Comparison of ENCODE assay signal across 18 cellular contexts in the genomic region with DNA sequence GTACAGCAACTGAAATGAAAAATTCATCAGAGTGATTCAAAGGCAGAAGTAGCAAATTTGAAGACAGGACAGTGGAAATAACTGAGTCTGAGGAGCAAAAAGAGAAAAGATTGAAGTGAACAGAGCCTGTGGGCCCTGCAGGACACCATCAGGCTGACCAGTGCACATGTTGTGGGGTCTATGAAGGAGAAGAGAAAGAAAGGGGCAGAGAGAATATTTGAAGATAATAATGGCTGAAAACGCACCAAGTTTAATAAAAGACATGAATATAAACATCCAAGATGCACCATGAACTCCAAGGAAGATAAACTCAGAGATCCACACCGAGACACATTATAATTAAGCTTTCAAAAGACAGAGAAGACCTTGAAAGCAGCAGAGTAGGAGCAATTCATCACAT. TPM values are rescaled to one million over a fixed set of nuclear protein-coding genes. Genes with fewer than 3 reads are reported as not detected.
DNase-seq lines count a peak whose midpoint lies in the region; ATAC-seq and TF ChIP-seq lines count a peak whose summit lies in the region.
"Had no signal": no experiment of that assay in that cellular context is flagged by ENCODE, and none has a peak within 500 bp of the region (broad histone marks: within the 10 kb centered on the region; RNA-seq: fewer than 3 reads in every experiment).

No MANE protein-coding gene starts in this region.

- no peak overlapping the region for H3K14ac ChIP-seq in mesenchymal stem cell (ENCODE audit: low read length in 2 of 2)

- H3K4me1 ChIP-seq in BLaER1 (peaks cover 65% of the 10 kb centered on the region), HEK293 (ENCODE audit: control insufficient read depth, insufficient read depth, low read length) (no peaks in the 10 kb centered on the region), mesenchymal stem cell (ENCODE audit: control insufficient read depth, insufficient read depth, low read depth, low read length) (peaks cover 3% of the 10 kb centered on the region)

- H3K27ac Mint-ChIP-seq in activated CD8-positive, alpha-beta T cell treated with anti-CD3 and anti-CD28 coated beads for 36 hours, result no peak overlapping the region
- H3K27ac Mint-ChIP-seq: CD8-positive, alpha-beta T cell; H9 had no signal

- TF ChIP-seq CTCF in HEK293 (tag by site-specific recombination; IDR thresholded peaks at IDR 0.05), result no peak
- TF ChIP-seq CTCF in activated CD8-positive, alpha-beta T cell treated with anti-CD3 and anti-CD28 coated beads for 36 hours (IDR thresholded peaks at IDR 0.05), result no peak

- no peak overlapping the region for H2AFZ ChIP-seq in mesenchymal stem cell (ENCODE audit: low read depth, low read length)

- H4K20me1 ChIP-seq in BLaER1, result peaks cover 8% of the 10 kb centered on the region; the same call in 1 of the 2 replicates

- no peaks in the 10 kb centered on the region for H3K9me3 Mint-ChIP-seq in activated CD8-positive, alpha-beta T cell treated with anti-CD3 and anti-CD28 coated beads for 36 hours
- H3K9me3 Mint-ChIP-seq: CD8-positive, alpha-beta T cell had no signal

- H3K4me2 ChIP-seq in BLaER1 (peak overlapping the region; percentile 71), mesenchymal stem cell (ENCODE audit: low read length, poor library complexity, severe bottlenecking) (no peak overlapping the region)

- H3K4me1 Mint-ChIP-seq in activated CD8-positive, alpha-beta T cell treated with anti-CD3 and anti-CD28 coated beads for 36 hours (ENCODE audit: low read depth), result peaks cover 12% of the 10 kb centered on the region
- H3K4me1 Mint-ChIP-seq: H9 had no signal

- H3K4ac ChIP-seq in mesenchymal stem cell (ENCODE audit: low read depth in 1 of 2, low read length in 2 of 2), result no peak overlapping the region

- H3K4me3 Mint-ChIP-seq in activated CD8-positive, alpha-beta T cell treated with anti-CD3 and anti-CD28 coated beads for 36 hours, result no peak overlapping the region
- H3K4me3 Mint-ChIP-seq: CD8-positive, alpha-beta T cell; H9 had no signal

- no peak overlapping the region for H3K23ac ChIP-seq in mesenchymal stem cell (ENCODE audit: low read length in 2 of 2)

- no peak overlapping the region for H2BK12ac ChIP-seq in mesenchymal stem cell (ENCODE audit: low read length in 2 of 2)

- no peak overlapping the region for H2BK15ac ChIP-seq in mesenchymal stem cell (ENCODE audit: low read depth, poor library complexity, severe bottlenecking)

- H3K36me3 ChIP-seq in BLaER1 (peaks cover 46% of the 10 kb centered on the region), HEK293 (ENCODE audit: control insufficient read depth in 2 of 2, insufficient read depth in 1 of 2, low read length in 2 of 2) (peaks cover 0 to 45% of the 10 kb centered on the region in 2 experiments; a peak in 1 of 3 replicates), mesenchymal stem cell (ENCODE audit: control insufficient read depth in 1 of 2, insufficient read depth in 2 of 2, low read depth in 1 of 2, low read length in 2 of 2) (peaks cover 27 to 42% of the 10 kb centered on the region in 2 experiments)

- WGBS in mesenchymal stem cell, result 100% methylated on average over 2 of the region's 2 CpGs

- DNase-seq in mesenchymal stem cell, result no peak
- no peak for DNase-seq in amniotic stem cell (lab: John Stamatoyannopoulos, UW)
- no peak for DNase-seq in activated CD8-positive, alpha-beta T cell treated with anti-CD3 and anti-CD28 coated beads for 36 hours
- DNase-seq in NCI-H748 treated with DMSO at 0.1 percent for 48 hours (lab: John Stamatoyannopoulos, UW), result no peak
- DNase-seq: ACHN; Calu3; CD8-positive, alpha-beta T cell; DND-41; EL; H9; IMR-90; KBM-7 had no signal

- no peak overlapping the region for H2BK5ac ChIP-seq in mesenchymal stem cell (ENCODE audit: low read depth, low read length, poor library complexity, severe bottlenecking)

- H4K91ac ChIP-seq in mesenchymal stem cell (ENCODE audit: low read length), result no peak overlapping the region

- POLR2A ChIA-PET in HEK293 (lab: Yijun Ruan, JAX), result no interaction called here
- POLR2A ChIA-PET in activated CD8-positive, alpha-beta T cell treated with anti-CD3 and anti-CD28 coated beads for 36 hours (lab: Charles Lee), result no interaction called here

- no peaks in the 10 kb centered on the region for H3K27me3 ChIP-seq in BLaER1
- no peaks in the 10 kb centered on the region for H3K27me3 ChIP-seq in mesenchymal stem cell (ENCODE audit: control insufficient read depth in 1 of 2, insufficient read depth in 1 of 2, low read length in 2 of 2)

- H3K18ac ChIP-seq in mesenchymal stem cell (ENCODE audit: low read depth in 1 of 2, low read length in 2 of 2), result no peak overlapping the region

- no peak overlapping the region for H2BK120ac ChIP-seq in mesenchymal stem cell (ENCODE audit: low read depth, low read length)

- no peak overlapping the region for H4K8ac ChIP-seq in mesenchymal stem cell (ENCODE audit: low read length)

- H3K9me3 ChIP-seq in BLaER1, result peaks cover 12% of the 10 kb centered on the region
- no peaks in the 10 kb centered on the region for H3K9me3 ChIP-seq in HEK293 (ENCODE audit: control insufficient read depth, insufficient read depth, low read depth, low read length)
- H3K9me3 ChIP-seq in mesenchymal stem cell (ENCODE audit: control insufficient read depth, low read length), result no peaks in the 10 kb centered on the region

- no peak overlapping the region for H2AK5ac ChIP-seq in mesenchymal stem cell (ENCODE audit: low read length, severe bottlenecking)

- intact Hi-C loops in activated CD8-positive, alpha-beta T cell treated with anti-CD3 and anti-CD28 coated beads for 36 hours (cut with micrococcal nuclease), result no loop called here

- H3K9ac ChIP-seq in BLaER1 (no peak overlapping the region), mesenchymal stem cell (ENCODE audit: low read length) (no peak overlapping the region)

- H3K27ac ChIP-seq in BLaER1 (no peak overlapping the region), HEK293 (ENCODE audit: extremely low read depth, low read depth, low read length) (no peak overlapping the region), mesenchymal stem cell (ENCODE audit: low read length, poor library complexity, severe bottlenecking) (peak overlapping the region; percentile 35)
- H3K27ac ChIP-seq: HL-60 had no signal

- H3K27me3 Mint-ChIP-seq in activated CD8-positive, alpha-beta T cell treated with anti-CD3 and anti-CD28 coated beads for 36 hours, result no peaks in the 10 kb centered on the region

- peaks cover 23% of the 10 kb centered on the region for H3K79me1 ChIP-seq in mesenchymal stem cell (replicated peaks; ENCODE audit: low read length, poor library complexity, severe bottlenecking)

- H3K4me3 ChIP-seq in BLaER1 (no peak overlapping the region), HEK293 (ENCODE audit: low read depth, low read length) (no peak overlapping the region), mesenchymal stem cell (ENCODE audit: insufficient read depth in 1 of 2, low read depth in 1 of 2, low read length in 2 of 2) (no peak overlapping the region)

- CTCF ChIA-PET in HEK293 (lab: Yijun Ruan, JAX), result no interaction called here
- CTCF ChIA-PET in activated CD8-positive, alpha-beta T cell treated with anti-CD3 and anti-CD28 coated beads for 36 hours (lab: Charles Lee), result no interaction called here

- no peak for ATAC-seq in activated CD8-positive, alpha-beta T cell treated with anti-CD3 and anti-CD28 coated beads for 36 hours
- ATAC-seq: CD8-positive, alpha-beta T cell had no signal

- H3K36me3 Mint-ChIP-seq in activated CD8-positive, alpha-beta T cell treated with anti-CD3 and anti-CD28 coated beads for 36 hours (ENCODE audit: low read depth), result peaks cover 46% of the 10 kb centered on the region

TF ChIP-seq in HEK293, 187 proteins besides CTCF, POLR2A, EP300 and RAD21:
- no peak for TF ChIP-seq ZNF157 (tag by site-specific recombination; IDR thresholded peaks at IDR 0.05)
- peak; percentile 89 for TF ChIP-seq ZNF558 (tag by site-specific recombination; IDR thresholded peaks at IDR 0.05)

RNA-seq across cellular contexts. Expression of gene ATP4B, which starts 15.4 kb away (rescaled TPM):
- not detected for polyA plus RNA-seq in mesenchymal stem cell (2013, experiment 1 of 2)
- polyA plus RNA-seq in mesenchymal stem cell (2013, experiment 2 of 2), result not detected
- total RNA-seq in activated CD8-positive, alpha-beta T cell treated with anti-CD3 and anti-CD28 coated beads for 36 hours, result not detected
- total RNA-seq: Calu3; CD8-positive, alpha-beta T cell; G401; H1; H9; IMR-90 had no signal
- polyA plus RNA-seq: BJ, IMR-90 had no signal

RNA-seq across cellular contexts. Expression of gene GRK1, which starts 24.5 kb away (rescaled TPM):
- polyA plus RNA-seq in mesenchymal stem cell (2013, experiment 1 of 2), result not detected
- polyA plus RNA-seq in mesenchymal stem cell (2013, experiment 2 of 2), result not detected
- under 1 TPM; 0.07 to 0.09 TPM for total RNA-seq in activated CD8-positive, alpha-beta T cell treated with anti-CD3 and anti-CD28 coated beads for 36 hours
- total RNA-seq: Calu3; CD8-positive, alpha-beta T cell; H1; IMR-90 had no signal
- polyA plus RNA-seq: IMR-90 had no signal

RNA-seq across cellular contexts. Expression of gene TFDP1, which starts 58.0 kb away (rescaled TPM):
- 60.2 TPM for polyA plus RNA-seq in mesenchymal stem cell (2013, experiment 1 of 2)
- polyA plus RNA-seq in mesenchymal stem cell (2013, experiment 2 of 2), result 62.5 TPM
- total RNA-seq in activated CD8-positive, alpha-beta T cell treated with anti-CD3 and anti-CD28 coated beads for 36 hours, result 100 to 1,000 TPM; 174 to 184 TPM
